ENCODE assay signal across 17 cellular contexts in genomic region chr5:170642066-170642735, GRCh38.
"Had no signal": no experiment of that assay in that cellular context is flagged by ENCODE, and none has a peak within 500 bp of the region (broad histone marks: within the 10 kb centered on the region; RNA-seq: fewer than 3 reads in every experiment).

No MANE protein-coding gene starts in this region.

- DNase-seq: central memory CD4-positive, alpha-beta T cell; colonic mucosa; effector memory CD8-positive, alpha-beta T cell; gastrocnemius medialis; left lung; mammary epithelial cell; natural killer cell; right lobe of liver; stimulated activated CD4-positive, alpha-beta T cell treated with anti-CD3 and anti-CD28 coated beads, Interleukin-2, amount 100 ng/mL, for 24 hours; stimulated activated CD4-positive, alpha-beta T cell treated with anti-CD3 and anti-CD28 coated beads, Interleukin-4, amount 100 ng/mL, for 24 hours; stimulated activated naive CD8-positive, alpha-beta T cell treated with anti-CD3 and anti-CD28 coated beads, Interleukin-15, Interleukin-2, amounts not matched to agents 100 U/mL and 50 U/mL, for 24 hours; testis had no signal

- H3K36me3 ChIP-seq: colonic mucosa, gastrocnemius medialis, left lung, neutrophil, right lobe of liver, tibial artery, upper lobe of left lung had no signal

- H3K27ac ChIP-seq: colonic mucosa, gastrocnemius medialis, left lung, neutrophil, parathyroid adenoma, right lobe of liver, testis, tibial artery, upper lobe of left lung had no signal

- H3K79me2 ChIP-seq: parathyroid adenoma had no signal

- H3K9me3 ChIP-seq: colonic mucosa, gastrocnemius medialis, left lung, neutrophil, right lobe of liver, testis, tibial artery, upper lobe of left lung had no signal

- H3K4me2 ChIP-seq: smooth muscle cell had no signal

- H3K4me3 ChIP-seq: colonic mucosa, gastrocnemius medialis, left lung, right lobe of liver, smooth muscle cell, testis, tibial artery, upper lobe of left lung had no signal

- H3K27me3 ChIP-seq: colonic mucosa, gastrocnemius medialis, right lobe of liver, testis, upper lobe of left lung had no signal

- H2AFZ ChIP-seq: parathyroid adenoma had no signal

- H3K4me1 ChIP-seq: colonic mucosa, gastrocnemius medialis, left lung, right lobe of liver, testis, tibial artery had no signal
